19 cellular contexts compared by ENCODE assay signal in the genomic region with DNA sequence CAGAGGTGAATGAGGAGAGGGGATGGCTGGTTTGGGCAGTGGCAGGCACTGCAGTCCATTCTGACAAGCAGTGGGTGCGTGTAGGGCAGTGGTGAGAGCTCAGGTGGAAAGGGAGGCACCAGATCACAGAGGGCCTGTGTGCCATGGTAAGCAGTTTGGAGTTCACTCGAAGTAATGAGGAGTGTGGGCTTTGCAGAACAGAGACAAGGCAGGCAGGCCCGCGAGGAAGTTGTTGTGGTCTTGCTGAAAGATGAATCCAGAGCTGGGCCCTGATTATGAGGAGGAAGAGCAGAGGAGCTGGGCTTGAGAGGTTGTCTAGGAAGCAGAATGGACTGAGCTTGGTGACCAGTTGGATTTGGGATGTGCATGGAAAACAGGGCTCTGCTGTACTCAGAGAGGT. TPM values are rescaled to one million over a fixed set of nuclear protein-coding genes. Genes with fewer than 3 reads are reported as not detected.
DNase-seq lines count a peak whose midpoint lies in the region; ATAC-seq and TF ChIP-seq lines count a peak whose summit lies in the region.
"Had no signal": no experiment of that assay in that cellular context is flagged by ENCODE, and none has a peak within 500 bp of the region (broad histone marks: within the 10 kb centered on the region; RNA-seq: fewer than 3 reads in every experiment).

No MANE protein-coding gene starts in this region.

- intact Hi-C loops in Panc1 (cut with micrococcal nuclease; ENCODE audit: unreplicated experiment) (no loop called here), esophagus muscularis mucosa (cut with DNase I) (no loop called here)

- TF ChIP-seq POLR2A in esophagus muscularis mucosa (IDR thresholded peaks at IDR 0.05; ENCODE audit: low read depth) = no peak

- H3K18ac ChIP-seq in neuronal stem cell (ENCODE audit: low read length) = peak overlapping the region; percentile 11

- H4K8ac ChIP-seq in neuronal stem cell (ENCODE audit: low read depth, low read length) = no peak overlapping the region

- no CpG with 5 or more reads among the region's 4 CpGs for WGBS in neuronal stem cell (ENCODE audit: extremely low coverage in 2 of 2, insufficient read length in 2 of 2, insufficient replicate concordance in 1 of 2), 2 donors
- WGBS in esophagus muscularis mucosa = 78% methylated on average over 4 of the region's 4 CpGs

- H3K4ac ChIP-seq in neuronal stem cell (ENCODE audit: low read length) = no peak overlapping the region

- no peak for TF ChIP-seq CTCF in Panc1 (IDR thresholded peaks at IDR 0.05)
- no peak for TF ChIP-seq CTCF in esophagus muscularis mucosa (IDR thresholded peaks at IDR 0.05)

- H2BK120ac ChIP-seq in neuronal stem cell (ENCODE audit: low read depth, low read length) = no peak overlapping the region

- DNase-seq in Kasumi-1 (lab: John Stamatoyannopoulos, UW) (peak; percentile 20 to 36), Panc1 (ENCODE audit: low read depth, low spot score) (no peak), neuronal stem cell (ENCODE audit: low spot score) (no peak), cerebellum (ENCODE audit: low spot score) (no peak), esophagus muscularis mucosa (ENCODE audit: extremely low spot score) (no peak)
- DNase-seq: DMS79, H7, MG63, NCI-H1105, NCI-H146, NCI-H2029 treated with DMSO at 0.1 percent for 48 hours, NCI-H2171, NCI-H524 treated with DMSO at 0.1 percent for 48 hours, NCI-H82, SJCRH30 had no signal

- in situ Hi-C loops in Panc1 (cut with HindIII; ENCODE audit: low pct_unique_long_range_greater_than_20kb, low sequenced_read_pairs) = no loop called here

- no peak overlapping the region for H2BK5ac ChIP-seq in neuronal stem cell (ENCODE audit: low read length)

- no peak overlapping the region for H3K4me2 ChIP-seq in neuronal stem cell (ENCODE audit: insufficient read depth, low read length, poor library complexity, severe bottlenecking)
- H3K4me2 ChIP-seq: A549 had no signal

- POLR2A ChIA-PET in Panc1 (lab: Charles Lee) = no interaction called here

- no peak overlapping the region for H3K9ac ChIP-seq in neuronal stem cell (ENCODE audit: low read depth, low read length, poor library complexity)

- H3K79me1 ChIP-seq in neuronal stem cell (ENCODE audit: low read depth, low read length) = no peaks in the 10 kb centered on the region

- H2AFZ ChIP-seq in neuronal stem cell (ENCODE audit: low read length) = no peak overlapping the region

- H3K4me1 ChIP-seq in Panc1 (ENCODE audit: control insufficient read depth, insufficient read depth, low read length) (no peaks in the 10 kb centered on the region), neuronal stem cell (ENCODE audit: control insufficient read depth in 2 of 2, insufficient read depth in 1 of 2, low read depth in 1 of 2, low read length in 2 of 2) (peaks cover 0 to 2% of the 10 kb centered on the region in 2 donors), esophagus muscularis mucosa (no peaks in the 10 kb centered on the region)

- H3K4me3 ChIP-seq in Panc1 (ENCODE audit: low read depth in 2 of 2, low read length in 2 of 2) (no peak overlapping the region), neuronal stem cell (ENCODE audit: low read length in 2 of 2) (no peak overlapping the region), esophagus muscularis mucosa (no peak overlapping the region)
- H3K4me3 ChIP-seq: A549, MG63, SJCRH30 had no signal

- H3K27ac ChIP-seq in Panc1 (ENCODE audit: low read length) (no peak overlapping the region), neuronal stem cell (replicated peaks; ENCODE audit: low read length) (no peak overlapping the region), esophagus muscularis mucosa (replicated peaks in 1 of 4) (no peak overlapping the region)
- H3K27ac ChIP-seq: A549, SJCRH30 had no signal

- peak overlapping the region; percentile 18 for H3K23ac ChIP-seq in neuronal stem cell (ENCODE audit: low read depth, low read length, poor library complexity)

- CTCF ChIA-PET in Panc1 (lab: Charles Lee) = interaction anchor here (0.5 kb wide), 1 partner anchor 18 kb away, joined by 6 read pairs; no protein-coding TSS in a partner anchor

- H3K36me3 ChIP-seq in Panc1 (ENCODE audit: control insufficient read depth, insufficient read depth, low read length) (no peaks in the 10 kb centered on the region), neuronal stem cell (replicated peaks in 1 of 2; ENCODE audit: control insufficient read depth in 2 of 2, insufficient read depth in 2 of 2, low read length in 2 of 2) (peaks cover 0 to 1% of the 10 kb centered on the region in 2 donors), esophagus muscularis mucosa (no peaks in the 10 kb centered on the region)
- H3K36me3 ChIP-seq: MG63, SJCRH30 had no signal

- no peak overlapping the region for H4K91ac ChIP-seq in neuronal stem cell (ENCODE audit: low read depth, low read length, poor library complexity)

- no peak overlapping the region for H3K14ac ChIP-seq in neuronal stem cell (ENCODE audit: low read length)

- TF ChIP-seq EP300 in esophagus muscularis mucosa (IDR thresholded peaks at IDR 0.05) = no peak

- H3K9me3 ChIP-seq in Panc1 (ENCODE audit: control insufficient read depth, insufficient read depth, low read depth, low read length) = no peaks in the 10 kb centered on the region
- peaks cover 2 to 3% of the 10 kb centered on the region in 2 donors for H3K9me3 ChIP-seq in neuronal stem cell (replicated peaks in 1 of 2; ENCODE audit: control insufficient read depth in 2 of 2, insufficient read depth in 1 of 2, low read depth in 1 of 2, low read length in 2 of 2)
- no peaks in the 10 kb centered on the region for H3K9me3 ChIP-seq in esophagus muscularis mucosa
- H3K9me3 ChIP-seq: A549, MG63, SJCRH30 had no signal

- H3K27me3 ChIP-seq in Panc1 (ENCODE audit: control insufficient read depth, insufficient read depth, low read length) (no peaks in the 10 kb centered on the region), neuronal stem cell (ENCODE audit: control insufficient read depth in 3 of 3, insufficient read depth in 3 of 3, low read depth in 1 of 3, low read length in 3 of 3) (no peaks in the 10 kb centered on the region), esophagus muscularis mucosa (no peaks in the 10 kb centered on the region)
- H3K27me3 ChIP-seq: MG63, SJCRH30 had no signal

- no peak overlapping the region for H2BK15ac ChIP-seq in neuronal stem cell (ENCODE audit: low read length)

- H2BK12ac ChIP-seq in neuronal stem cell (ENCODE audit: low read length) = no peak overlapping the region

- BruUV-seq in Panc1 (replicated peaks; lab: Mats Ljungman, UMichigan) = no TSS peak

- ATAC-seq in Panc1 = 0 out of 2 replicates have a peak, but pooled peaks have one; percentile 39
- peak; percentile 8 for ATAC-seq in esophagus mucosa
- ATAC-seq in GM21381 (IDR thresholded peaks at IDR 0.05; ENCODE audit: unreplicated experiment) = no peak
- ATAC-seq: A549 had no signal

- H2AK5ac ChIP-seq in neuronal stem cell (ENCODE audit: low read depth, low read length) = no peak overlapping the region

RNA-seq across cellular contexts. Expression of a gene that starts 1.6 kb away (rescaled TPM):
- total RNA-seq in Panc1 (2021; ENCODE audit: unreplicated experiment) (not detected), esophagus mucosa (not detected), cerebellum (0.27 TPM), esophagus muscularis mucosa (not detected)
- not detected for polyA plus RNA-seq in Panc1 (2012; ENCODE audit: insufficient read length)
- polyA plus RNA-seq in neuronal stem cell (2013, experiment 1 of 2) = 0.26 TPM
- polyA plus RNA-seq in neuronal stem cell (2013, experiment 2 of 2) = 0.24 TPM
- total RNA-seq: H7, LHCN-M2, SJCRH30 had no signal

RNA-seq across cellular contexts. Expression of a gene that starts 33.4 kb away (rescaled TPM):
- total RNA-seq in Panc1 (2021; ENCODE audit: unreplicated experiment) (68.8 TPM), esophagus mucosa (5.3 TPM), cerebellum (10.5 TPM), esophagus muscularis mucosa (10 to 100 TPM; 22.4 to 43.6 (median 30.9) TPM)
- 62.6 TPM for polyA plus RNA-seq in Panc1 (2012; ENCODE audit: insufficient read length)
- polyA plus RNA-seq in neuronal stem cell (2013, experiment 1 of 2) = 66.7 TPM
- 65.7 TPM for polyA plus RNA-seq in neuronal stem cell (2013, experiment 2 of 2)

RNA-seq across cellular contexts. Expression of a gene that starts 59.6 kb away (rescaled TPM):
- total RNA-seq in Panc1 (2021; ENCODE audit: unreplicated experiment) = 0.46 TPM
- 0.50 TPM for polyA plus RNA-seq in Panc1 (2012; ENCODE audit: insufficient read length)
- 0.28 TPM for total RNA-seq in esophagus mucosa
- 0.68 TPM for polyA plus RNA-seq in neuronal stem cell (2013, experiment 1 of 2)
- polyA plus RNA-seq in neuronal stem cell (2013, experiment 2 of 2) = 0.89 TPM
- 3.5 TPM for total RNA-seq in cerebellum
- total RNA-seq in esophagus muscularis mucosa = 1 to 10 TPM in 3 of 4 donors, under 1 TPM in 1; 0.78 to 5.6 (median 1.3) TPM

Comparison
In these comparisons a context has a peak if more than half of its experiments do, and no peak if none do; other contexts are left out.
1. DNase-seq: peak in Kasumi-1 (2 of 2); none in Panc1 (single experiment), neuronal stem cell (single experiment), cerebellum (single experiment) and esophagus muscularis mucosa (single experiment).